9 cellular contexts compared by ENCODE assay signal in the genomic region with DNA sequence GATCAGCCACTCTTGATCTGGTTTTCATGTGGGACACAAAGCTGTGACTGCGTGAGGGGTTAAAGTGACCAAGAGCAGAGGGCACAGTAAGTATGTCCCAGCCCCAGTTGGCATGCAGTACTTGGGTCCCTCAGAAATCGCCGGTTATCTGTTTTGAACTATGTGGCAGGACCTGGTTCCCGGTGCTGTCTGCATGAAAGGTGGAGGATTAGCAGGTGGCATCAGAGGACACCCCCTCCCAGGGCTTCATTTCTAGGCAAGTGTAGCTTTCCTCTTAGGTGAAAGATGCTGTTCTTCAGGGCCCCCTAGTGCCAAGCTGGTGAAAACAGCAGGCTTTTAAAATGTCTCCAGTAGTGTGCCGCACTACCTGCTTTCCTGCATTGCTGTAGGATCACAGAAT. TPM values are rescaled to one million over a fixed set of nuclear protein-coding genes. Genes with fewer than 3 reads are reported as not detected.
DNase-seq lines count a peak whose midpoint lies in the region; ATAC-seq lines count a peak whose summit lies in the region.
"Had no signal": no experiment of that assay in that cellular context is flagged by ENCODE, and none has a peak within 500 bp of the region (broad histone marks: within the 10 kb centered on the region; RNA-seq: fewer than 3 reads in every experiment).

No MANE protein-coding gene starts in this region.

- no peak overlapping the region for H3K4me2 ChIP-seq in mesenchymal stem cell (ENCODE audit: low read length, poor library complexity, severe bottlenecking)

- peak overlapping the region; percentile 92 to 95 for H3K27ac Mint-ChIP-seq in effector memory CD8-positive, alpha-beta T cell
- H3K27ac Mint-ChIP-seq: activated naive CD8-positive, alpha-beta T cell had no signal

- H3K27ac ChIP-seq in mesenchymal stem cell (ENCODE audit: low read length, poor library complexity, severe bottlenecking) = no peak overlapping the region

- no peak overlapping the region for H4K8ac ChIP-seq in mesenchymal stem cell (ENCODE audit: low read length)

- peaks cover 4% of the 10 kb centered on the region for H3K4me1 ChIP-seq in mesenchymal stem cell (ENCODE audit: control insufficient read depth, insufficient read depth, low read depth, low read length)

- no peaks in the 10 kb centered on the region for H3K9me3 ChIP-seq in mesenchymal stem cell (ENCODE audit: control insufficient read depth, low read length)

- no peak overlapping the region for H3K14ac ChIP-seq in mesenchymal stem cell (ENCODE audit: low read length in 2 of 2)

- peak; percentile 82 for ATAC-seq in HG02852 (IDR thresholded peaks at IDR 0.05; ENCODE audit: unreplicated experiment)
- ATAC-seq in effector memory CD8-positive, alpha-beta T cell (replicated peaks) = peak; percentile 91
- ATAC-seq in stimulated activated naive CD8-positive, alpha-beta T cell treated with anti-CD3 and anti-CD28 coated beads, Interleukin-15, Interleukin-2, amounts not matched to agents 100 U/mL and 50 U/mL, for 24 hours = peak; percentile 85

- H2BK120ac ChIP-seq in mesenchymal stem cell (ENCODE audit: low read depth, low read length) = no peak overlapping the region

- no peak overlapping the region for H3K4ac ChIP-seq in mesenchymal stem cell (ENCODE audit: low read depth in 1 of 2, low read length in 2 of 2)

- no peaks in the 10 kb centered on the region for H3K27me3 ChIP-seq in mesenchymal stem cell (ENCODE audit: control insufficient read depth in 1 of 2, insufficient read depth in 1 of 2, low read length in 2 of 2)

- peaks cover 40 to 50% of the 10 kb centered on the region in 2 experiments for H3K36me3 ChIP-seq in mesenchymal stem cell (ENCODE audit: control insufficient read depth in 1 of 2, insufficient read depth in 2 of 2, low read depth in 1 of 2, low read length in 2 of 2)

- peak overlapping the region; percentile 69 to 78 for H3K4me3 Mint-ChIP-seq in effector memory CD8-positive, alpha-beta T cell
- H3K4me3 Mint-ChIP-seq: activated naive CD8-positive, alpha-beta T cell had no signal

- H4K91ac ChIP-seq in mesenchymal stem cell (ENCODE audit: low read length) = no peak overlapping the region

- no peak overlapping the region for H3K18ac ChIP-seq in mesenchymal stem cell (ENCODE audit: low read depth in 1 of 2, low read length in 2 of 2)

- H3K4me3 ChIP-seq in mesenchymal stem cell (ENCODE audit: insufficient read depth in 1 of 2, low read depth in 1 of 2, low read length in 2 of 2) = no peak overlapping the region

- H3K9me3 Mint-ChIP-seq in effector memory CD8-positive, alpha-beta T cell = no peaks in the 10 kb centered on the region

- WGBS in mesenchymal stem cell = 74% methylated on average over 5 of the region's 5 CpGs

- no peak overlapping the region for H2BK15ac ChIP-seq in mesenchymal stem cell (ENCODE audit: low read depth, poor library complexity, severe bottlenecking)

- H3K36me3 Mint-ChIP-seq in effector memory CD8-positive, alpha-beta T cell (ENCODE audit: insufficient read depth) = peaks cover 8% of the 10 kb centered on the region
- H3K36me3 Mint-ChIP-seq: activated naive CD8-positive, alpha-beta T cell had no signal

- no peak overlapping the region for H3K23ac ChIP-seq in mesenchymal stem cell (ENCODE audit: low read length in 2 of 2)

- peak; percentile 6 for DNase-seq in GDM1 (lab: John Stamatoyannopoulos, UW)
- DNase-seq in NCI-H2227 (lab: John Stamatoyannopoulos, UW; ENCODE audit: unreplicated experiment) = peak; percentile 66
- peak; percentile 62 for DNase-seq in activated CD4-positive, alpha-beta T cell treated with anti-CD3 and anti-CD28 coated beads, Interleukin-2, amount 50 U/mL, for 1 hour
- peak; percentile 63 to 67 (median 64) for DNase-seq in effector memory CD8-positive, alpha-beta T cell
- peak; percentile 56 for DNase-seq in mesenchymal stem cell
- peak; percentile 34 for DNase-seq in stimulated activated naive CD8-positive, alpha-beta T cell treated with anti-CD3 and anti-CD28 coated beads, Interleukin-15, Interleukin-2, amounts not matched to agents 100 U/mL and 50 U/mL, for 24 hours
- DNase-seq in amniotic stem cell (lab: John Stamatoyannopoulos, UW) = no peak

- H2BK5ac ChIP-seq in mesenchymal stem cell (ENCODE audit: low read depth, low read length, poor library complexity, severe bottlenecking) = no peak overlapping the region

- no peak overlapping the region for H2BK12ac ChIP-seq in mesenchymal stem cell (ENCODE audit: low read length in 2 of 2)

- H3K9ac ChIP-seq in mesenchymal stem cell (ENCODE audit: low read length) = no peak overlapping the region

- no peak overlapping the region for H2AFZ ChIP-seq in mesenchymal stem cell (ENCODE audit: low read depth, low read length)

- H3K79me1 ChIP-seq in mesenchymal stem cell (replicated peaks; ENCODE audit: low read length, poor library complexity, severe bottlenecking) = peaks cover 48% of the 10 kb centered on the region

- no peaks in the 10 kb centered on the region for H3K27me3 Mint-ChIP-seq in effector memory CD8-positive, alpha-beta T cell
- H3K27me3 Mint-ChIP-seq: activated naive CD8-positive, alpha-beta T cell had no signal

- H3K4me1 Mint-ChIP-seq in effector memory CD8-positive, alpha-beta T cell (ENCODE audit: low read depth in 2 of 2) = peaks cover 12 to 13% of the 10 kb centered on the region in 2 donors

- no peak overlapping the region for H2AK5ac ChIP-seq in mesenchymal stem cell (ENCODE audit: low read length, severe bottlenecking)

RNA-seq across cellular contexts. Expression of gene ATG14, which starts 57.1 kb away (rescaled TPM):
- polyA plus RNA-seq in mesenchymal stem cell (2013, experiment 1 of 2) = 6.2 TPM
- 6.5 TPM for polyA plus RNA-seq in mesenchymal stem cell (2013, experiment 2 of 2)
